8 cellular contexts compared by ENCODE assay signal in genomic region chr4:122151982-122152698, GRCh38. TPM values are rescaled to one million over a fixed set of nuclear protein-coding genes. Genes with fewer than 3 reads are reported as not detected.
DNase-seq lines count a peak whose midpoint lies in the region; ATAC-seq and TF ChIP-seq lines count a peak whose summit lies in the region.

Gene BLTP1 (plus strand): TSS chr4:122152331. CDS start chr4:122170648, 18,317 bp downstream.

- DNase-seq in COLO829 (ENCODE audit: low spot score): peak; percentile 96
- peak; percentile 33 for DNase-seq in HS-5 (ENCODE audit: low read depth)
- DNase-seq in NT2/D1 (ENCODE audit: low read depth, low spot score): peak; percentile 63
- DNase-seq in activated CD8-positive, alpha-beta memory T cell treated with anti-CD3 and anti-CD28 coated beads, Interleukin-2, amount 50 U/mL, for 4 hours: peak; percentile 87
- DNase-seq in endothelial cell (ENCODE audit: low spot score): peak; percentile 87
- DNase-seq in mesothelial cell of epicardium (ENCODE audit: low spot score in 2 of 2, unreplicated experiment in 2 of 2): peak; percentile 82 to 92
- DNase-seq in stimulated activated CD8-positive, alpha-beta memory T cell treated with anti-CD3 and anti-CD28 coated beads, Interleukin-15, amount 100 ng/mL, for 48 hours (ENCODE audit: low read depth in 2 of 2): peak; percentile 80 to 82

- H3K4me3 Mint-ChIP-seq in endothelial cell (ENCODE audit: unreplicated experiment) (peak within 1 kb of the TSS; percentile 95), mesothelial cell of epicardium (peak within 1 kb of the TSS; percentile 87)

- peak within 1 kb of the TSS; percentile 84 for H3K4me3 ChIP-seq in NT2/D1 (ENCODE audit: insufficient read length, low read depth)

- H3K36me3 Mint-ChIP-seq in endothelial cell (ENCODE audit: low read depth, unreplicated experiment): peaks cover 17% of the 10 kb centered on the region
- peaks cover 18% of the 10 kb centered on the region for H3K36me3 Mint-ChIP-seq in mesothelial cell of epicardium

- H3K9me3 Mint-ChIP-seq in endothelial cell (ENCODE audit: unreplicated experiment): no peaks in the 10 kb centered on the region
- peaks cover 14% of the 10 kb centered on the region for H3K9me3 Mint-ChIP-seq in mesothelial cell of epicardium

- no peak for TF ChIP-seq CTCF in endothelial cell (IDR thresholded peaks at IDR 0.05; ENCODE audit: unreplicated experiment)
- no peak for TF ChIP-seq CTCF in mesothelial cell of epicardium (IDR thresholded peaks at IDR 0.05; ENCODE audit: unreplicated experiment)

- H3K4me1 ChIP-seq in NT2/D1 (ENCODE audit: insufficient read depth, insufficient read length): no peaks in the 10 kb centered on the region

- H3K27me3 ChIP-seq in NT2/D1 (ENCODE audit: insufficient read depth, insufficient read length): no peaks in the 10 kb centered on the region

- H3K27ac Mint-ChIP-seq in endothelial cell (ENCODE audit: unreplicated experiment): peak within 1 kb of the TSS; percentile 94
- H3K27ac Mint-ChIP-seq in mesothelial cell of epicardium: peak within 1 kb of the TSS; percentile 98

- peak within 1 kb of the TSS; percentile 90 for H3K9ac ChIP-seq in NT2/D1 (ENCODE audit: insufficient read length, low read depth)

- H3K27me3 Mint-ChIP-seq in endothelial cell (ENCODE audit: unreplicated experiment) (no peaks in the 10 kb centered on the region), mesothelial cell of epicardium (ENCODE audit: low read depth) (peaks cover 8% of the 10 kb centered on the region)

- H3K4me1 Mint-ChIP-seq in endothelial cell (ENCODE audit: unreplicated experiment) (peaks cover 7% of the 10 kb centered on the region), mesothelial cell of epicardium (peaks cover 16% of the 10 kb centered on the region)

- peak; percentile 94 for ATAC-seq in GM19468 (IDR thresholded peaks at IDR 0.05; ENCODE audit: extremely low read depth, unreplicated experiment)

- no peaks in the 10 kb centered on the region for H3K9me3 ChIP-seq in NT2/D1 (ENCODE audit: insufficient read depth, low read length)

- H3K36me3 ChIP-seq in NT2/D1 (ENCODE audit: insufficient read depth, insufficient read length, low read length): peaks cover 20% of the 10 kb centered on the region

RNA-seq across cellular contexts. Expression of gene BLTP1, which starts in this region (rescaled TPM):
- 59.6 TPM for total RNA-seq in endothelial cell (ENCODE audit: unreplicated experiment)
- 66.7 to 75.7 TPM (median 68.2 TPM) in 3 replicates for total RNA-seq in mesothelial cell of epicardium

Comparison
In these comparisons a context has a peak if more than half of its experiments do, and no peak if none do; other contexts are left out.
1. Peak in every context shown above with its lines: DNase-seq, ATAC-seq and H3K4me3 ChIP-seq.
2. DNase-seq: peak in every context shown above with its lines; median percentile 96 in COLO829; 87 in activated CD8-positive, alpha-beta memory T cell treated with anti-CD3 and anti-CD28 coated beads, Interleukin-2, amount 50 U/mL, for 4 hours; 87 in endothelial cell; 87 in mesothelial cell of epicardium; 81 in stimulated activated CD8-positive, alpha-beta memory T cell treated with anti-CD3 and anti-CD28 coated beads, Interleukin-15, amount 100 ng/mL, for 48 hours; 63 in NT2/D1; 33 in HS-5.